1 cellular context compared by ENCODE assay signal in genomic region chr5:119070828-119071572, GRCh38.
A peak's percentile ranks its signal among the peaks of the same experiment; 100 is the strongest.
TF ChIP-seq lines count a peak whose summit lies in the region.

Gene DMXL1, plus strand, starts transcription at chr5:119071087. Its CDS starts 483 bp downstream, at chr5:119071570.

TF ChIP-seq in HepG2, 621 proteins besides CTCF, POLR2A, EP300 and RAD21 (continued from another document and continues in another):
- TF ChIP-seq KDM5A (IDR thresholded peaks at IDR 0.05; ENCODE audit: borderline replicate concordance, low read length) (no peak; the same call in none of the 2 replicates), ZIK1 (CRISPR knock-in tag; IDR thresholded peaks at IDR 0.05; ENCODE audit: borderline replicate concordance, low read depth) (peak; percentile 67; the same call in 1 of the 2 replicates), ZBTB39 (CRISPR knock-in tag; IDR thresholded peaks at IDR 0.05) (no peak), ZNF713 (CRISPR knock-in tag; IDR thresholded peaks at IDR 0.05) (0 out of 2 replicates have a peak, but pooled peaks have one; percentile 30), ZNF768 (CRISPR knock-in tag; IDR thresholded peaks at IDR 0.05) (no peak; the same call in 1 of the 2 replicates), GABPB1 (CRISPR knock-in tag; IDR thresholded peaks at IDR 0.05) (peak; percentile 77; the same call in 1 of the 2 replicates), IKZF1 (IDR thresholded peaks at IDR 0.05) (no peak), ZNF34 (CRISPR knock-in tag; IDR thresholded peaks at IDR 0.05; ENCODE audit: borderline replicate concordance) (0 out of 2 replicates have a peak, but pooled peaks have one; percentile 39), ZNF251 (CRISPR knock-in tag; IDR thresholded peaks at IDR 0.05) (no peak), ZNF281 (CRISPR knock-in tag; IDR thresholded peaks at IDR 0.05; ENCODE audit: borderline replicate concordance) (peak; percentile 60; the same call in 1 of the 2 replicates), TBP (CRISPR knock-in tag; IDR thresholded peaks at IDR 0.05) (no peak), TOE1 (CRISPR knock-in tag; IDR thresholded peaks at IDR 0.05) (no peak), TFE3 (CRISPR knock-in tag; IDR thresholded peaks at IDR 0.05) (no peak), ZFP37 (CRISPR knock-in tag; IDR thresholded peaks at IDR 0.05; ENCODE audit: borderline replicate concordance) (0 out of 2 replicates have a peak, but pooled peaks have one; percentile 28), TBX3 (IDR thresholded peaks at IDR 0.05; ENCODE audit: borderline replicate concordance) (peak; percentile 13; the same call in 1 of the 2 replicates), ZNF629 (CRISPR knock-in tag; conservative IDR thresholded peaks at IDR 0.05) (no peak), U2AF1 (optimal IDR thresholded peaks at IDR 0.05; ENCODE audit: low read depth, low read length) (no peak), ZBTB8A (CRISPR knock-in tag; IDR thresholded peaks at IDR 0.05; ENCODE audit: borderline replicate concordance, low read depth) (no peak), TCF12 (IDR thresholded peaks at IDR 0.05) (no peak), TCF12 (CRISPR knock-in tag; IDR thresholded peaks at IDR 0.05) (0 out of 2 replicates have a peak, but pooled peaks have one; percentile 76), ZNF558 (CRISPR knock-in tag; IDR thresholded peaks at IDR 0.05; ENCODE audit: borderline replicate concordance) (no peak), ZBTB33 (CRISPR knock-in tag; IDR thresholded peaks at IDR 0.05) (no peak), RELA (CRISPR knock-in tag; IDR thresholded peaks at IDR 0.05) (no peak), GTF3A (CRISPR knock-in tag; conservative IDR thresholded peaks at IDR 0.05) (no peak), HDAC6 (IDR thresholded peaks at IDR 0.05; ENCODE audit: low read depth, low read length) (no peak), NFIB (CRISPR knock-in tag; IDR thresholded peaks at IDR 0.05; ENCODE audit: borderline replicate concordance) (no peak), CSRNP1 (CRISPR knock-in tag; IDR thresholded peaks at IDR 0.05) (0 out of 2 replicates have a peak, but pooled peaks have one; percentile 75), MAFK (conservative IDR thresholded peaks at IDR 0.05 in 1 of 2, IDR thresholded peaks at IDR 0.05 in 1 of 2; ENCODE audit: low read length in 2 of 2) (no peak), NFKB2 (CRISPR knock-in tag; IDR thresholded peaks at IDR 0.05; ENCODE audit: borderline replicate concordance) (no peak; the same call in 1 of the 2 replicates), ZNF766 (CRISPR knock-in tag; IDR thresholded peaks at IDR 0.05; ENCODE audit: borderline replicate concordance) (no peak), RFX5 (IDR thresholded peaks at IDR 0.05; ENCODE audit: low read depth, low read length) (no peak), ATF7 (IDR thresholded peaks at IDR 0.05) (no peak), ATF7 (CRISPR knock-in tag; IDR thresholded peaks at IDR 0.05) (no peak; the same call in 1 of the 2 replicates), ZNF780A (CRISPR knock-in tag; IDR thresholded peaks at IDR 0.05) (no peak), KLF16 (CRISPR knock-in tag; IDR thresholded peaks at IDR 0.05) (peak; percentile 41 to 66; a peak in 2 of 4 replicates), CHCHD3 (CRISPR knock-in tag; IDR thresholded peaks at IDR 0.05) (peak; percentile 87; the same call in 1 of the 2 replicates), HINFP (CRISPR knock-in tag; IDR thresholded peaks at IDR 0.05; ENCODE audit: low read depth) (no peak), TEF (CRISPR knock-in tag; IDR thresholded peaks at IDR 0.05) (no peak), DMTF1 (CRISPR knock-in tag; IDR thresholded peaks at IDR 0.05) (no peak), DMAP1 (CRISPR knock-in tag; IDR thresholded peaks at IDR 0.05) (0 out of 2 replicates have a peak, but pooled peaks have one; percentile 10), ZNF44 (CRISPR knock-in tag; IDR thresholded peaks at IDR 0.05) (no peak), NFYB (CRISPR knock-in tag; IDR thresholded peaks at IDR 0.05) (peak; percentile 91), ZNF580 (CRISPR knock-in tag; IDR thresholded peaks at IDR 0.05; ENCODE audit: borderline replicate concordance, low read depth) (peak; percentile 52; the same call in 1 of the 2 replicates), ZNF770 (CRISPR knock-in tag; IDR thresholded peaks at IDR 0.05) (peak; percentile 26; the same call in 1 of the 2 replicates), HOXA3 (CRISPR knock-in tag; IDR thresholded peaks at IDR 0.05) (0 out of 2 replicates have a peak, but pooled peaks have one; percentile 16), PLSCR1 (CRISPR knock-in tag; IDR thresholded peaks at IDR 0.05; ENCODE audit: borderline replicate concordance) (no peak)
